ENCODE assay signal across 29 cellular contexts in genomic region chr18:24894880-24895279, GRCh38.
"Had no signal": no experiment of that assay in that cellular context is flagged by ENCODE, and none has a peak within 500 bp of the region (broad histone marks: within the 10 kb centered on the region; RNA-seq: fewer than 3 reads in every experiment).

No MANE protein-coding gene starts in this region.

- H3K4me1 ChIP-seq: Peyer's patch, SJSA1 had no signal

- H3K9me3 ChIP-seq: Peyer's patch, SJSA1 had no signal

- H3K9me3 Mint-ChIP-seq: activated naive CD4-positive, alpha-beta T cell treated with anti-CD3 and anti-CD28 coated beads for 36 hours had no signal

- H3K4me1 Mint-ChIP-seq: activated CD4-positive, alpha-beta memory T cell treated with anti-CD3 and anti-CD28 coated beads, Interleukin-2, amount 10 ng/mL, durations not matched to agents 7 days and 5 days; activated CD4-positive, alpha-beta T cell treated with anti-CD3 and anti-CD28 coated beads for 36 hours; activated T-helper 17 cell treated with anti-CD3 and anti-CD28 coated beads, Interleukin-2, amount 50 U/mL, for 72 hours; central memory CD8-positive, alpha-beta T cell; T-cell had no signal

- DNase-seq: activated CD4-positive, alpha-beta memory T cell treated with anti-CD3 and anti-CD28 coated beads, Interleukin-2, amount 10 ng/mL, durations not matched to agents 7 days and 5 days; activated CD4-positive, alpha-beta T cell treated with anti-CD3 and anti-CD28 coated beads for 36 hours; activated CD4-positive, alpha-beta T cell treated with anti-CD3 and anti-CD28 coated beads, Interleukin-2, amount 50 U/mL, for 1 hour; activated gamma-delta T cell; activated naive CD4-positive, alpha-beta T cell treated with anti-CD3 and anti-CD28 coated beads for 36 hours; activated T-cell treated with anti-CD3 and anti-CD28 coated beads for 4 hours; activated T-cell treated with anti-CD3 and anti-CD28 coated beads, Interleukin-2, amount 50 U/mL, for 48 hours; anterior cingulate cortex; Kasumi-1; KBM-7; NCI-H1105 treated with DMSO at 0.1 percent for 48 hours; NCI-H1436 treated with DMSO at 0.1 percent for 48 hours; NCI-H187; NCI-H2081; NCI-H510A treated with DMSO at 0.1 percent for 48 hours; NCI-H69; NK-92 treated with Interleukin-12 subunit alpha and Interleukin-12 subunit beta, amount 100 ng/mL, for 24 hours; Peyer's patch; SHP77; T-cell; T-helper 2 cell; T1000; WERI-Rb-1 had no signal

- H3K4me3 ChIP-seq: Peyer's patch, SJSA1 had no signal

- H3K36me3 ChIP-seq: Peyer's patch, SJSA1, WERI-Rb-1 had no signal

- H3K27ac ChIP-seq: Peyer's patch, RWPE1, SJSA1, WERI-Rb-1 had no signal

- H3K4me3 Mint-ChIP-seq: activated CD4-positive, alpha-beta memory T cell treated with anti-CD3 and anti-CD28 coated beads, Interleukin-2, amount 10 ng/mL, durations not matched to agents 7 days and 5 days; activated CD4-positive, alpha-beta T cell treated with anti-CD3 and anti-CD28 coated beads for 36 hours; activated naive CD4-positive, alpha-beta T cell treated with anti-CD3 and anti-CD28 coated beads for 36 hours; activated naive CD8-positive, alpha-beta T cell; activated T-helper 17 cell treated with anti-CD3 and anti-CD28 coated beads, Interleukin-2, amount 50 U/mL, for 72 hours; brain; central memory CD8-positive, alpha-beta T cell; T-cell had no signal

- H3K36me3 Mint-ChIP-seq: activated naive CD8-positive, alpha-beta T cell; brain; T-cell had no signal

- H3K27ac Mint-ChIP-seq: activated CD4-positive, alpha-beta memory T cell treated with anti-CD3 and anti-CD28 coated beads, Interleukin-2, amount 10 ng/mL, durations not matched to agents 7 days and 5 days; activated CD4-positive, alpha-beta T cell treated with anti-CD3 and anti-CD28 coated beads for 36 hours; activated naive CD4-positive, alpha-beta T cell treated with anti-CD3 and anti-CD28 coated beads for 36 hours; activated naive CD8-positive, alpha-beta T cell; activated T-helper 17 cell treated with anti-CD3 and anti-CD28 coated beads, Interleukin-2, amount 50 U/mL, for 72 hours; T-cell had no signal

- ATAC-seq: activated CD4-positive, alpha-beta T cell treated with anti-CD3 and anti-CD28 coated beads for 36 hours; activated T-helper 17 cell treated with anti-CD3 and anti-CD28 coated beads, Interleukin-2, amount 50 U/mL, for 72 hours; T-cell had no signal

- H3K27me3 Mint-ChIP-seq: activated CD4-positive, alpha-beta memory T cell treated with anti-CD3 and anti-CD28 coated beads, Interleukin-2, amount 10 ng/mL, durations not matched to agents 7 days and 5 days; brain had no signal

- H3K27me3 ChIP-seq: Peyer's patch, SJSA1 had no signal
